Comparison of ENCODE assay signal across 1 cellular context in the genomic region with DNA sequence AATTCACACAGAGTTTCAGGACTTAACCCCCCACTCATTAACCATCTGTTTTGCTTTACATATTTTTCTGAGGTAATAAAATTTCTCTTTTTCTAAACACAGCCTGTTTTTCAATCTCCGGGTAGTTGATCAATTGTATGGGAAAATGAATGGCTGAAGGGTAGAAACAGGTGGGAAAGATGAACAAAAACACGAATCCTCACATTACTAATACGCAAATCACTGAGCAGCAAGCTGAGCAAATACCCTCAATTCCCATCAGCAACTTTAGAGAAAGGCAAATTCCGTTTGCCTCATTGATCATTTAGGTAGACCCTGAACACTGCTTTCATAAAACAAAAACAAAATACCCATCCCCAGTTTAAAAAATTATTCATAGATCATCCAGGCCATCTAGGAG.
TF ChIP-seq lines count a peak whose summit lies in the region.

No MANE protein-coding gene starts in this region.

TF ChIP-seq in GM12878, 131 proteins besides CTCF, POLR2A, EP300 and RAD21 (continued from another document):
- TF ChIP-seq E2F8 (IDR thresholded peaks at IDR 0.05; ENCODE audit: low read depth, partially characterized antibody), result no peak
- no peak for TF ChIP-seq BCL11A (IDR thresholded peaks at IDR 0.05; ENCODE audit: low read depth, low read length)
- TF ChIP-seq TAF1 (IDR thresholded peaks at IDR 0.05; ENCODE audit: borderline replicate concordance, low read depth, low read length), result no peak
